In genomic region chr20:51860015-51860882, GRCh38 we compare ENCODE assay signal across 1 cellular context.
TF ChIP-seq lines count a peak whose summit lies in the region.

No MANE protein-coding gene starts in this region.

TF ChIP-seq in IMR-90, 13 proteins besides CTCF, POLR2A, EP300 and RAD21 (continued from another document):
- no peak for TF ChIP-seq USF2 (IDR thresholded peaks at IDR 0.05; ENCODE audit: low read depth, low read length)
